In the genomic region with DNA sequence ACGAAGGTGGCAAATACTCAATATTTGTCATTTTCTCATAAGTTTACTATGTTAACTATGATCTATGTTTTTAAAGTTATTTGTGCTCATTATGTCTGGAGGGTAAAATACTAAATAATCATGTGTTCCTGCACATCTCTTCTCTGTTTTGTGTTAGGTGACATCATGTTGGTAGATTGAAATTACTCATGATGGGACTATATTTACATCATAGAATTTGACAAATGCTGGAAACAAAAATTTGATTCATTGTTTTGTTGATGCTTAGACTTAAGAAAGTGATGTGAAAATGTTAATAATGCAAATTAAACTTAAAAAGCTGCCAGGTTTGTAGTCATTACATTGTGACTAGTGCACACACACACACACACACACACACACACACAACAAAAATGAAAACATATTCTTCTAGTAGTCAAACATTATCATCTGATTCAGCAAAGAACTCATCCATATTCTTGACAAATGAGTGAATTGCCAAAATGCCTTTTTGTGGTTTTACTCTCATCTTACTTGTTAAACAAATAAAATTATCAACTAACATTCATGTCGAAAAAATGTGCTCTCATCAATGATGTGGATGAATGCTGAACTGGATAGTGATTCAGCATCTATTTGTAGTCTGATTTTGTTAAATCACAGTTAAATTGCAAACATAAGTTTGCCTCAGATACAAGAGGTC, we compare ENCODE assay signal across 16 cellular contexts.
DNase-seq lines count a peak whose midpoint lies in the region; ATAC-seq, FAIRE-seq and TF ChIP-seq lines count a peak whose summit lies in the region.
"Had no signal": no experiment of that assay in that cellular context is flagged by ENCODE, and none has a peak within 500 bp of the region (broad histone marks: within the 10 kb centered on the region; RNA-seq: fewer than 3 reads in every experiment).

No MANE protein-coding gene starts in this region.

- DNase-seq in Daoy (ENCODE audit: low read depth) (peak; percentile 25), RCC 7860 (ENCODE audit: low spot score) (peak; percentile 92), choroid plexus epithelial cell (ENCODE audit: low read depth) (peak; percentile 89), mesenchymal stem cell (peak; percentile 14), mucosa of gallbladder (ENCODE audit: low spot score) (no peak), LoVo (ENCODE audit: low spot score) (no peak)
- DNase-seq in stimulated activated CD4-positive, alpha-beta T cell treated with anti-CD3 and anti-CD28 coated beads, Interleukin-2, amount 100 ng/mL, for 24 hours: no peak
- DNase-seq in stimulated activated naive CD8-positive, alpha-beta T cell treated with anti-CD3 and anti-CD28 coated beads, Interleukin-15, Interleukin-2, amounts not matched to agents 100 U/mL and 50 U/mL, for 24 hours: no peak
- DNase-seq: activated CD4-positive, alpha-beta memory T cell treated with anti-CD3 and anti-CD28 coated beads for 36 hours; body of pancreas; DND-41; NCI-H1048 had no signal

- no peaks in the 10 kb centered on the region for H3K4me1 ChIP-seq in mesenchymal stem cell (ENCODE audit: control insufficient read depth, insufficient read depth, low read depth, low read length)
- H3K4me1 ChIP-seq: BLaER1 treated with 17β-estradiol and CSF1 and Interleukin-3, amounts not matched to agents 10 nM and 100 nM; body of pancreas had no signal

- H2BK120ac ChIP-seq in mesenchymal stem cell (ENCODE audit: low read depth, low read length): no peak overlapping the region

- H2BK15ac ChIP-seq in mesenchymal stem cell (ENCODE audit: low read depth, poor library complexity, severe bottlenecking): no peak overlapping the region

- H3K23ac ChIP-seq in mesenchymal stem cell (ENCODE audit: low read length in 2 of 2): no peak overlapping the region

- H3K4me3 ChIP-seq in choroid plexus epithelial cell (ENCODE audit: low read depth, low read length) (no peak overlapping the region), mesenchymal stem cell (ENCODE audit: insufficient read depth in 1 of 2, low read depth in 1 of 2, low read length in 2 of 2) (no peak overlapping the region)
- H3K4me3 ChIP-seq: BLaER1 treated with 17β-estradiol and CSF1 and Interleukin-3, amounts not matched to agents 10 nM and 100 nM; body of pancreas had no signal

- H3K79me1 ChIP-seq in mesenchymal stem cell (replicated peaks; ENCODE audit: low read length, poor library complexity, severe bottlenecking): no peaks in the 10 kb centered on the region

- H3K9me3 ChIP-seq in mesenchymal stem cell (ENCODE audit: control insufficient read depth, low read length): no peaks in the 10 kb centered on the region
- H3K9me3 ChIP-seq: BLaER1 treated with 17β-estradiol and CSF1 and Interleukin-3, amounts not matched to agents 10 nM and 100 nM; body of pancreas had no signal

- no peak overlapping the region for H4K8ac ChIP-seq in mesenchymal stem cell (ENCODE audit: low read length)

- no peak overlapping the region for H3K4ac ChIP-seq in mesenchymal stem cell (ENCODE audit: low read depth in 1 of 2, low read length in 2 of 2)

- ATAC-seq in stimulated activated naive CD8-positive, alpha-beta T cell treated with anti-CD3 and anti-CD28 coated beads, Interleukin-15, Interleukin-2, amounts not matched to agents 100 U/mL and 50 U/mL, for 24 hours: no peak
- ATAC-seq: body of pancreas; sciatic nerve; stimulated activated effector memory CD8-positive, alpha-beta T cell treated with anti-CD3 and anti-CD28 coated beads, Interleukin-12 subunit alpha, Interleukin-12 subunit beta, amount 100 ng/mL, for 72 hours had no signal

- no peak for TF ChIP-seq CTCF in choroid plexus epithelial cell (conservative IDR thresholded peaks at IDR 0.05; ENCODE audit: low read depth, low read length)

- H2AK5ac ChIP-seq in mesenchymal stem cell (ENCODE audit: low read length, severe bottlenecking): no peak overlapping the region

- FAIRE-seq in RCC 7860 (lab: Jason Lieb, UNC): peak; percentile 98
- FAIRE-seq: H1 had no signal

- no peaks in the 10 kb centered on the region for H3K27me3 ChIP-seq in mesenchymal stem cell (ENCODE audit: control insufficient read depth in 1 of 2, insufficient read depth in 1 of 2, low read length in 2 of 2)
- H3K27me3 ChIP-seq: BLaER1 treated with 17β-estradiol and CSF1 and Interleukin-3, amounts not matched to agents 10 nM and 100 nM; body of pancreas had no signal

- H4K91ac ChIP-seq in mesenchymal stem cell (ENCODE audit: low read length): no peak overlapping the region

- H3K14ac ChIP-seq in mesenchymal stem cell (ENCODE audit: low read length in 2 of 2): no peak overlapping the region

- no peak overlapping the region for H2BK12ac ChIP-seq in mesenchymal stem cell (ENCODE audit: low read length in 2 of 2)

- H3K18ac ChIP-seq in mesenchymal stem cell (ENCODE audit: low read depth in 1 of 2, low read length in 2 of 2): no peak overlapping the region

- H2AFZ ChIP-seq in mesenchymal stem cell (ENCODE audit: low read depth, low read length): no peak overlapping the region

- H3K4me2 ChIP-seq in mesenchymal stem cell (ENCODE audit: low read length, poor library complexity, severe bottlenecking): no peak overlapping the region
- H3K4me2 ChIP-seq: BLaER1 treated with 17β-estradiol and CSF1 and Interleukin-3, amounts not matched to agents 10 nM and 100 nM had no signal

- no CpG with 5 or more reads among the region's 2 CpGs for WGBS in mesenchymal stem cell

- peak overlapping the region; percentile 32 for H3K27ac ChIP-seq in mesenchymal stem cell (ENCODE audit: low read length, poor library complexity, severe bottlenecking)
- H3K27ac ChIP-seq: BLaER1 treated with 17β-estradiol and CSF1 and Interleukin-3, amounts not matched to agents 10 nM and 100 nM; body of pancreas had no signal

- H3K36me3 ChIP-seq in mesenchymal stem cell (ENCODE audit: control insufficient read depth in 1 of 2, insufficient read depth in 2 of 2, low read depth in 1 of 2, low read length in 2 of 2): no peaks in the 10 kb centered on the region
- H3K36me3 ChIP-seq: BLaER1 treated with 17β-estradiol and CSF1 and Interleukin-3, amounts not matched to agents 10 nM and 100 nM had no signal

- H3K9ac ChIP-seq in mesenchymal stem cell (ENCODE audit: low read length): no peak overlapping the region
- H3K9ac ChIP-seq: BLaER1 treated with 17β-estradiol and CSF1 and Interleukin-3, amounts not matched to agents 10 nM and 100 nM had no signal

- no peak overlapping the region for H2BK5ac ChIP-seq in mesenchymal stem cell (ENCODE audit: low read depth, low read length, poor library complexity, severe bottlenecking)

Comparison
In these comparisons a context has a peak if more than half of its experiments do, and no peak if none do; other contexts are left out.
1. DNase-seq: peak in Daoy (single experiment), RCC 7860 (single experiment), choroid plexus epithelial cell (single experiment) and mesenchymal stem cell (single experiment); none in mucosa of gallbladder (single experiment), LoVo (single experiment), stimulated activated CD4-positive, alpha-beta T cell treated with anti-CD3 and anti-CD28 coated beads, Interleukin-2, amount 100 ng/mL, for 24 hours (0 of 2) and stimulated activated naive CD8-positive, alpha-beta T cell treated with anti-CD3 and anti-CD28 coated beads, Interleukin-15, Interleukin-2, amounts not matched to agents 100 U/mL and 50 U/mL, for 24 hours (single experiment).